In the genomic region with DNA sequence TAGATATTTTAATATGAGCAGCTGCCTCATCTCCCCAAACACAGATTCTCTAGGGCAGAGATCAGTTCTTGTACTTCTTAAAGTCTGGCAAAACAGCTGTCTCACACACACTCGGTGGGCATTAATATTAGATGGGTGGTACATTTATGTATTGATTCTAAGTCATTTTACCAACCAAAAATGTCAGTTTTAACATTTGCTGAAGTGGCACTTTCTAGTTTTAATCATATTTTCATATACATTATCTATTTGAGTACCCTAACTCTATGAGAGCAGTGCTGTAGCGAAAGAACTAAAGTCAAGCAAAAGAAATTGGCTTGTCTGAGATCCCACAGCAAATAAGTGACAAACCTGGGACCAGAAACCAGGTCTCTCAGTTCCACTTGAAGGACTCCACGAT, we compare ENCODE assay signal across 8 cellular contexts.
"Had no signal": no experiment of that assay in that cellular context is flagged by ENCODE, and none has a peak within 500 bp of the region (broad histone marks: within the 10 kb centered on the region; RNA-seq: fewer than 3 reads in every experiment).

No MANE protein-coding gene starts in this region.

- H3K4me3 ChIP-seq: GM12878 had no signal

- ATAC-seq: GM12878 had no signal

- FAIRE-seq: G401.6, GM12878, GM12891, GM12892, GM18507, GM19239 had no signal

- DNase-seq: GDM1, GF-D8 had no signal
